Comparison of ENCODE assay signal across 8 cellular contexts in the genomic region with DNA sequence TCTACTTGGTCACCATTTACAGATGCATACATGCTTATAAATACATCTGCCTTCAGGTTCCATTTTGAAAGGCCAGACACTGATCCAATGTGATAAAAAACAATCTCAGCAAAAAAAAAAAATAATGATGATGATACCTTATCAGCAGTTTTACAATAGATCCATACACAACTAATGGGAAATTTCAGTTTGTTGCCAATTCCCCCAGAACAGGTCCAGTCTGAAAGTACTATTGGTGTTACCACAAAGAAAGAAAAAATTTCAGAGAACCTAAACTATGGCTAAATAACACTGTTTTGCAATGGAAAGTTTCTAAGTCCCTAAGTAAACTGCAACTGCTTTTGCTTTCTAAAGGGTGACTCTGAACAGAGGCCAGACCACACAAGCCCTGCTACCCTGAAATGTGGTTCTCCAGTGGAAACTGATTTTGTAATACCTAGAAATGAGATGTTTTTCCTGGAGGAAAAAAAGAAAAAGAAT. TPM values are rescaled to one million over a fixed set of nuclear protein-coding genes. Genes with fewer than 3 reads are reported as not detected.
A peak's percentile ranks its signal among the peaks of the same experiment; 100 is the strongest.
DNase-seq lines count a peak whose midpoint lies in the region; ATAC-seq and TF ChIP-seq lines count a peak whose summit lies in the region.

No MANE protein-coding gene starts in this region.

- CTCF ChIA-PET in MCF 10A (lab: Yijun Ruan, JAX) = interaction anchor here (0.6 to 2.8 kb wide), 4 partner anchors 11 to 707 kb away, joined by 3 to 10 read pairs (median 4); no protein-coding TSS in a partner anchor

- no TSS peak for BruUV-seq in MCF 10A (replicated peaks; lab: Mats Ljungman, UMichigan)

- H3K4me3 Mint-ChIP-seq in central memory CD8-positive, alpha-beta T cell = peak overlapping the region; percentile 73
- H3K4me3 Mint-ChIP-seq in stimulated activated effector memory CD8-positive, alpha-beta T cell treated with anti-CD3 and anti-CD28 coated beads, Interleukin-12 subunit alpha, Interleukin-12 subunit beta, amount 100 ng/mL, for 72 hours = peak overlapping the region; percentile 76
- H3K4me3 Mint-ChIP-seq in MCF 10A (ENCODE audit: unreplicated experiment) = no peak overlapping the region

- no peaks in the 10 kb centered on the region for H3K9me3 Mint-ChIP-seq in central memory CD8-positive, alpha-beta T cell
- H3K9me3 Mint-ChIP-seq in stimulated activated effector memory CD8-positive, alpha-beta T cell treated with anti-CD3 and anti-CD28 coated beads, Interleukin-12 subunit alpha, Interleukin-12 subunit beta, amount 100 ng/mL, for 72 hours = no peaks in the 10 kb centered on the region
- H3K9me3 Mint-ChIP-seq in MCF 10A (ENCODE audit: unreplicated experiment) = no peaks in the 10 kb centered on the region

- ATAC-seq in GM19395 (IDR thresholded peaks at IDR 0.05; ENCODE audit: unreplicated experiment) (peak; percentile 59), HG03565 (IDR thresholded peaks at IDR 0.05; ENCODE audit: unreplicated experiment) (peak; percentile 40), HG02970 (IDR thresholded peaks at IDR 0.05; ENCODE audit: low FRiP score, unreplicated experiment) (no peak)
- ATAC-seq in central memory CD8-positive, alpha-beta T cell (replicated peaks; ENCODE audit: extremely low read depth, poor library complexity, severe bottlenecking) = no peak
- ATAC-seq in stimulated activated effector memory CD8-positive, alpha-beta T cell treated with anti-CD3 and anti-CD28 coated beads, Interleukin-12 subunit alpha, Interleukin-12 subunit beta, amount 100 ng/mL, for 72 hours = peak; percentile 57

- H3K36me3 Mint-ChIP-seq in central memory CD8-positive, alpha-beta T cell (ENCODE audit: insufficient read depth) = peaks cover 44% of the 10 kb centered on the region
- H3K36me3 Mint-ChIP-seq in stimulated activated effector memory CD8-positive, alpha-beta T cell treated with anti-CD3 and anti-CD28 coated beads, Interleukin-12 subunit alpha, Interleukin-12 subunit beta, amount 100 ng/mL, for 72 hours = peaks cover 86% of the 10 kb centered on the region
- H3K36me3 Mint-ChIP-seq in MCF 10A (ENCODE audit: insufficient read depth, unreplicated experiment) = peaks cover 18% of the 10 kb centered on the region

- H3K27ac Mint-ChIP-seq in central memory CD8-positive, alpha-beta T cell (ENCODE audit: low read depth) = peak overlapping the region; percentile 99
- peak overlapping the region; percentile 87 for H3K27ac Mint-ChIP-seq in stimulated activated effector memory CD8-positive, alpha-beta T cell treated with anti-CD3 and anti-CD28 coated beads, Interleukin-12 subunit alpha, Interleukin-12 subunit beta, amount 100 ng/mL, for 72 hours
- no peak overlapping the region for H3K27ac Mint-ChIP-seq in MCF 10A (ENCODE audit: low read depth, unreplicated experiment)

- POLR2A ChIA-PET in MCF 10A (lab: Yijun Ruan, JAX) = no interaction called here

- H3K4me1 Mint-ChIP-seq in central memory CD8-positive, alpha-beta T cell = peaks cover 77% of the 10 kb centered on the region
- peaks cover 66% of the 10 kb centered on the region for H3K4me1 Mint-ChIP-seq in stimulated activated effector memory CD8-positive, alpha-beta T cell treated with anti-CD3 and anti-CD28 coated beads, Interleukin-12 subunit alpha, Interleukin-12 subunit beta, amount 100 ng/mL, for 72 hours
- H3K4me1 Mint-ChIP-seq in MCF 10A (ENCODE audit: insufficient read depth, unreplicated experiment) = no peaks in the 10 kb centered on the region

- DNase-seq in AML-193 (lab: John Stamatoyannopoulos, UW) (peak; percentile 49 to 52), ecto neural progenitor cell (ENCODE audit: low spot score) (no peak), MCF 10A (ENCODE audit: unreplicated experiment) (no peak)
- DNase-seq in central memory CD8-positive, alpha-beta T cell (ENCODE audit: low spot score in 2 of 2) = no peak
- no peak for DNase-seq in stimulated activated effector memory CD8-positive, alpha-beta T cell treated with anti-CD3 and anti-CD28 coated beads, Interleukin-12 subunit alpha, Interleukin-12 subunit beta, amount 100 ng/mL, for 72 hours (ENCODE audit: low spot score in 2 of 2)

- no peaks in the 10 kb centered on the region for H3K27me3 Mint-ChIP-seq in central memory CD8-positive, alpha-beta T cell
- no peaks in the 10 kb centered on the region for H3K27me3 Mint-ChIP-seq in MCF 10A (ENCODE audit: insufficient read depth, unreplicated experiment)

- intact Hi-C loops in MCF 10A (cut with micrococcal nuclease) = no loop called here

- TF ChIP-seq CTCF in MCF 10A (IDR thresholded peaks at IDR 0.05; ENCODE audit: unreplicated experiment) = no peak

RNA-seq across cellular contexts. Expression of a gene that starts 54.1 kb away (rescaled TPM):
- 13.1 and 15.9 TPM in 2 replicates for total RNA-seq in MCF 10A (2022)

Comparison
In these comparisons a context has a peak if more than half of its experiments do, and no peak if none do; other contexts are left out.
1. DNase-seq: peak in AML-193 (2 of 2); none in central memory CD8-positive, alpha-beta T cell (0 of 2), stimulated activated effector memory CD8-positive, alpha-beta T cell treated with anti-CD3 and anti-CD28 coated beads, Interleukin-12 subunit alpha, Interleukin-12 subunit beta, amount 100 ng/mL, for 72 hours (0 of 2), ecto neural progenitor cell (single experiment) and MCF 10A (single experiment).
2. ATAC-seq: peak in GM19395 (single experiment), HG03565 (single experiment) and stimulated activated effector memory CD8-positive, alpha-beta T cell treated with anti-CD3 and anti-CD28 coated beads, Interleukin-12 subunit alpha, Interleukin-12 subunit beta, amount 100 ng/mL, for 72 hours (single experiment); none in central memory CD8-positive, alpha-beta T cell (single experiment) and HG02970 (single experiment).